In the genomic region with DNA sequence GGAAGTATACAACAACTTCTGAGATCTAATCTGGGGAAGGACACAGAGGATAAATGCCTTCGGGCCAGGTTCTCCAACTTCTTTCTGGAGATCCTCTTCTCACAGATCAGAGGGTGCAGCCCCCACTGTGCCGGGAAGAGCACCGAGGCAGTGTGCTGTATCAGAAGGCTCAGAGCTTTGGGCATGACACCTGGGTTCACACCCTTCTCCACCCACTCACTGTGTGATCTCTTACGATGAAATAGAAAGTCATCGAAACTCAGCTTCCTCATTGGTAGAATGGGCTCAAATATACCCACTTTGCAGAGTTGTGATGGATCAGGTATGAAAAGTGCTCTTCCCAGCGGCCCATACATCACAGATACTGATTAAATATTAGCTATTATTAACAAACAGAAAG, we compare ENCODE assay signal across 18 cellular contexts.
DNase-seq lines count a peak whose midpoint lies in the region; ATAC-seq, FAIRE-seq and TF ChIP-seq lines count a peak whose summit lies in the region.
"Had no signal": no experiment of that assay in that cellular context is flagged by ENCODE, and none has a peak within 500 bp of the region (broad histone marks: within the 10 kb centered on the region; RNA-seq: fewer than 3 reads in every experiment).

No MANE protein-coding gene starts in this region.

- peaks cover 3% of the 10 kb centered on the region for H3K27me3 Mint-ChIP-seq in neural progenitor cell (ENCODE audit: insufficient read depth, low read depth)

- H3K4me3 ChIP-seq in K562 (no peak overlapping the region), neural progenitor cell (no peak overlapping the region)
- H3K4me3 ChIP-seq: BLaER1 treated with 17β-estradiol and CSF1 and Interleukin-3, amounts not matched to agents 10 nM and 100 nM; GM23248; HAP-1 had no signal

- in situ Hi-C loops in K562 (cut with MboI): no loop called here

- peaks cover 5% of the 10 kb centered on the region for H3K9me3 Mint-ChIP-seq in neural progenitor cell

- POLR2A ChIA-PET in K562 (lab: Yijun Ruan, JAX): interaction anchor here (0.8 to 0.9 kb wide), 3 partner anchors 12 to 111 kb away, joined by 3 to 4 read pairs (median 3); no protein-coding TSS in a partner anchor

- peak; percentile 15 for FAIRE-seq in K562 (lab: Jason Lieb, UNC)
- FAIRE-seq: GM12891 had no signal

- no peaks in the 10 kb centered on the region for H3K79me2 ChIP-seq in K562 (ENCODE audit: control insufficient read depth, insufficient read depth, low read length)
- H3K79me2 ChIP-seq in neural progenitor cell (ENCODE audit: low read depth): no peaks in the 10 kb centered on the region

- no peaks in the 10 kb centered on the region for H3K36me3 ChIP-seq in K562 (ENCODE audit: control insufficient read depth, insufficient read depth, low read length)
- no peaks in the 10 kb centered on the region for H3K36me3 ChIP-seq in neural progenitor cell
- H3K36me3 ChIP-seq: BLaER1 treated with 17β-estradiol and CSF1 and Interleukin-3, amounts not matched to agents 10 nM and 100 nM; HAP-1 had no signal

- H3K4me1 Mint-ChIP-seq in neural progenitor cell: peaks cover 24% of the 10 kb centered on the region

- peak overlapping the region; percentile 51 for H3K27ac Mint-ChIP-seq in neural progenitor cell
- H3K27ac Mint-ChIP-seq: B cell; CD8-positive, alpha-beta T cell had no signal

- H3K9me3 ChIP-seq in K562 (replicated peaks; ENCODE audit: control insufficient read depth, insufficient read depth, low read depth, low read length) (no peaks in the 10 kb centered on the region), neural progenitor cell (ENCODE audit: low read depth) (no peaks in the 10 kb centered on the region)
- H3K9me3 ChIP-seq: BLaER1 treated with 17β-estradiol and CSF1 and Interleukin-3, amounts not matched to agents 10 nM and 100 nM; HAP-1 had no signal

- H3K9ac ChIP-seq in K562 (ENCODE audit: insufficient read depth in 1 of 2, low read depth in 2 of 2, low read length in 2 of 2): no peak overlapping the region
- H3K9ac ChIP-seq in neural progenitor cell: no peak overlapping the region
- H3K9ac ChIP-seq: BLaER1 treated with 17β-estradiol and CSF1 and Interleukin-3, amounts not matched to agents 10 nM and 100 nM; GM23248 had no signal

- DNase-seq in K562 (ENCODE audit: extremely low read depth in 1 of 4, low spot score in 3 of 4) (no peak), neural progenitor cell (ENCODE audit: low spot score) (no peak)
- DNase-seq: 8988T; Calu3; CD8-positive, alpha-beta T cell; DND-41; EL; GM23248 had no signal

- H3K9me1 ChIP-seq in K562 (ENCODE audit: control insufficient read depth, insufficient read depth, low read length): no peaks in the 10 kb centered on the region

- no peak for TF ChIP-seq CTCF in K562 (IDR thresholded peaks at IDR 0.05 in 2 of 3, conservative IDR thresholded peaks at IDR 0.05 in 1 of 3; ENCODE audit: insufficient read depth in 2 of 3, low read depth in 1 of 3, low read length in 3 of 3)
- TF ChIP-seq CTCF in neural progenitor cell (IDR thresholded peaks at IDR 0.05): no peak

- H3K27ac ChIP-seq in K562 (ENCODE audit: extremely low read depth, low read depth, low read length) (no peak overlapping the region), neural progenitor cell (no peak overlapping the region)
- H3K27ac ChIP-seq: BLaER1 treated with 17β-estradiol and CSF1 and Interleukin-3, amounts not matched to agents 10 nM and 100 nM; GM23248; HL-60 had no signal

- intact Hi-C loops in K562 (cut with micrococcal nuclease): no loop called here

- no peak for TF ChIP-seq POLR2A in K562 (conservative IDR thresholded peaks at IDR 0.05)

- H2AFZ ChIP-seq in K562 (ENCODE audit: low read depth, low read length) (no peak overlapping the region; the same call in 1 of the 2 replicates), neural progenitor cell (replicated peaks) (no peak overlapping the region)
- H2AFZ ChIP-seq: GM23248 had no signal

- TF ChIP-seq EP300 in K562 (IDR thresholded peaks at IDR 0.05; ENCODE audit: low read length): no peak

- H4K20me1 ChIP-seq in K562 (replicated peaks; ENCODE audit: control insufficient read depth, insufficient read depth, low read length) (no peaks in the 10 kb centered on the region), neural progenitor cell (ENCODE audit: low read depth) (no peaks in the 10 kb centered on the region)
- H4K20me1 ChIP-seq: BLaER1 treated with 17β-estradiol and CSF1 and Interleukin-3, amounts not matched to agents 10 nM and 100 nM had no signal

- no TSS peak for BruUV-seq in K562 (replicated peaks; lab: Mats Ljungman, UMichigan)

- peaks cover 3% of the 10 kb centered on the region for H3K36me3 Mint-ChIP-seq in neural progenitor cell
- H3K36me3 Mint-ChIP-seq: CD8-positive, alpha-beta T cell had no signal

- CTCF ChIA-PET in K562 (lab: Yijun Ruan, JAX; ENCODE audit: low intra/inter-chr PET ratio): no interaction called here

- H3K4me2 ChIP-seq in K562 (ENCODE audit: insufficient read depth, low read length) (no peak overlapping the region), neural progenitor cell (no peak overlapping the region)
- H3K4me2 ChIP-seq: BLaER1 treated with 17β-estradiol and CSF1 and Interleukin-3, amounts not matched to agents 10 nM and 100 nM had no signal

- peak; percentile 42 for ATAC-seq in GM18502 (IDR thresholded peaks at IDR 0.05; ENCODE audit: poor library complexity, unreplicated experiment)
- peak; percentile 84 for ATAC-seq in GM18867 (IDR thresholded peaks at IDR 0.05; ENCODE audit: unreplicated experiment)
- ATAC-seq in K562: peak; percentile 39; the same call in 2 of the 3 replicates
- no peak for ATAC-seq in GM19324 (IDR thresholded peaks at IDR 0.05; ENCODE audit: low FRiP score, unreplicated experiment)
- ATAC-seq in HG02588 (IDR thresholded peaks at IDR 0.05; ENCODE audit: unreplicated experiment): no peak
- ATAC-seq in HG03342 (IDR thresholded peaks at IDR 0.05; ENCODE audit: unreplicated experiment): no peak
- ATAC-seq: CD8-positive, alpha-beta T cell had no signal

- no peak for TF ChIP-seq RAD21 in K562 (CRISPR knock-in tag; conservative IDR thresholded peaks at IDR 0.05 in 1 of 2, IDR thresholded peaks at IDR 0.05 in 1 of 2)

- H3K4me3 Mint-ChIP-seq in neural progenitor cell: no peak overlapping the region
- H3K4me3 Mint-ChIP-seq: B cell; CD8-positive, alpha-beta T cell had no signal

- WGBS in K562 (ENCODE audit: insufficient coverage, low coverage, missing lambda C conversion rate): 8% methylated on average over 6 of the region's 6 CpGs

- H3K4me1 ChIP-seq in K562 (replicated peaks in 1 of 2; ENCODE audit: control insufficient read depth in 2 of 2, insufficient read depth in 2 of 2, low read length in 2 of 2): no peaks in the 10 kb centered on the region; a peak in 1 of 5 replicates
- H3K4me1 ChIP-seq in neural progenitor cell: peaks cover 8% of the 10 kb centered on the region
- H3K4me1 ChIP-seq: HAP-1 had no signal

- H3F3A ChIP-seq in neural progenitor cell (ENCODE audit: low read depth): peaks cover 8% of the 10 kb centered on the region

- 0 out of 5 replicates have a peak, but pooled peaks cover 0 to 7% of the 10 kb centered on the region in 2 experiments for H3K27me3 ChIP-seq in K562 (ENCODE audit: control insufficient read depth in 2 of 2, insufficient read depth in 2 of 2, low read length in 2 of 2)
- H3K27me3 ChIP-seq in neural progenitor cell: no peaks in the 10 kb centered on the region
- H3K27me3 ChIP-seq: BLaER1 treated with 17β-estradiol and CSF1 and Interleukin-3, amounts not matched to agents 10 nM and 100 nM had no signal

TF ChIP-seq in K562, 482 proteins besides CTCF, POLR2A, EP300 and RAD21 (continues in another document):
- TF ChIP-seq RBBP5 (IDR thresholded peaks at IDR 0.05; ENCODE audit: borderline replicate concordance, insufficient read depth, low read length, poor library complexity, severe bottlenecking) (no peak), SMAD3 (CRISPR knock-in tag; conservative IDR thresholded peaks at IDR 0.05) (no peak), ZNF324 (CRISPR knock-in tag; IDR thresholded peaks at IDR 0.05) (no peak)
- TF ChIP-seq, protein P1, sequence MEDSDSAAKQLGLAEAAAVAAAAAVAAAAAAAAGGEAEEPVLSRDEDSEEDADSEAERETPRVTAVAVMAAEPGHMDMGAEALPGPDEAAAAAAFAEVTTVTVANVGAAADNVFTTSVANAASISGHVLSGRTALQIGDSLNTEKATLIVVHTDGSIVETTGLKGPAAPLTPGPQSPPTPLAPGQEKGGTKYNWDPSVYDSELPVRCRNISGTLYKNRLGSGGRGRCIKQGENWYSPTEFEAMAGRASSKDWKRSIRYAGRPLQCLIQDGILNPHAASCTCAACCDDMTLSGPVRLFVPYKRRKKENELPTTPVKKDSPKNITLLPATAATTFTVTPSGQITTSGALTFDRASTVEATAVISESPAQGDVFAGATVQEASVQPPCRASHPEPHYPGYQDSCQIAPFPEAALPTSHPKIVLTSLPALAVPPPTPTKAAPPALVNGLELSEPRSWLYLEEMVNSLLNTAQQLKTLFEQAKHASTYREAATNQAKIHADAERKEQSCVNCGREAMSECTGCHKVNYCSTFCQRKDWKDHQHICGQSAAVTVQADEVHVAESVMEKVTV (CRISPR knock-in tag; IDR thresholded peaks at IDR 0.05): no peak
- TF ChIP-seq, protein P2, sequence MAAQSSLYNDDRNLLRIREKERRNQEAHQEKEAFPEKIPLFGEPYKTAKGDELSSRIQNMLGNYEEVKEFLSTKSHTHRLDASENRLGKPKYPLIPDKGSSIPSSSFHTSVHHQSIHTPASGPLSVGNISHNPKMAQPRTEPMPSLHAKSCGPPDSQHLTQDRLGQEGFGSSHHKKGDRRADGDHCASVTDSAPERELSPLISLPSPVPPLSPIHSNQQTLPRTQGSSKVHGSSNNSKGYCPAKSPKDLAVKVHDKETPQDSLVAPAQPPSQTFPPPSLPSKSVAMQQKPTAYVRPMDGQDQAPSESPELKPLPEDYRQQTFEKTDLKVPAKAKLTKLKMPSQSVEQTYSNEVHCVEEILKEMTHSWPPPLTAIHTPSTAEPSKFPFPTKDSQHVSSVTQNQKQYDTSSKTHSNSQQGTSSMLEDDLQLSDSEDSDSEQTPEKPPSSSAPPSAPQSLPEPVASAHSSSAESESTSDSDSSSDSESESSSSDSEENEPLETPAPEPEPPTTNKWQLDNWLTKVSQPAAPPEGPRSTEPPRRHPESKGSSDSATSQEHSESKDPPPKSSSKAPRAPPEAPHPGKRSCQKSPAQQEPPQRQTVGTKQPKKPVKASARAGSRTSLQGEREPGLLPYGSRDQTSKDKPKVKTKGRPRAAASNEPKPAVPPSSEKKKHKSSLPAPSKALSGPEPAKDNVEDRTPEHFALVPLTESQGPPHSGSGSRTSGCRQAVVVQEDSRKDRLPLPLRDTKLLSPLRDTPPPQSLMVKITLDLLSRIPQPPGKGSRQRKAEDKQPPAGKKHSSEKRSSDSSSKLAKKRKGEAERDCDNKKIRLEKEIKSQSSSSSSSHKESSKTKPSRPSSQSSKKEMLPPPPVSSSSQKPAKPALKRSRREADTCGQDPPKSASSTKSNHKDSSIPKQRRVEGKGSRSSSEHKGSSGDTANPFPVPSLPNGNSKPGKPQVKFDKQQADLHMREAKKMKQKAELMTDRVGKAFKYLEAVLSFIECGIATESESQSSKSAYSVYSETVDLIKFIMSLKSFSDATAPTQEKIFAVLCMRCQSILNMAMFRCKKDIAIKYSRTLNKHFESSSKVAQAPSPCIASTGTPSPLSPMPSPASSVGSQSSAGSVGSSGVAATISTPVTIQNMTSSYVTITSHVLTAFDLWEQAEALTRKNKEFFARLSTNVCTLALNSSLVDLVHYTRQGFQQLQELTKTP (IDR thresholded peaks at IDR 0.05; ENCODE audit: low read depth in 1 of 2, partially characterized antibody in 2 of 2): no peak

Comparison
In these comparisons a context has a peak if more than half of its experiments do, and no peak if none do; other contexts are left out.
1. ATAC-seq: peak in GM18502 (single experiment), GM18867 (single experiment) and K562 (single experiment); none in GM19324 (single experiment), HG02588 (single experiment) and HG03342 (single experiment).